In the genomic region with DNA sequence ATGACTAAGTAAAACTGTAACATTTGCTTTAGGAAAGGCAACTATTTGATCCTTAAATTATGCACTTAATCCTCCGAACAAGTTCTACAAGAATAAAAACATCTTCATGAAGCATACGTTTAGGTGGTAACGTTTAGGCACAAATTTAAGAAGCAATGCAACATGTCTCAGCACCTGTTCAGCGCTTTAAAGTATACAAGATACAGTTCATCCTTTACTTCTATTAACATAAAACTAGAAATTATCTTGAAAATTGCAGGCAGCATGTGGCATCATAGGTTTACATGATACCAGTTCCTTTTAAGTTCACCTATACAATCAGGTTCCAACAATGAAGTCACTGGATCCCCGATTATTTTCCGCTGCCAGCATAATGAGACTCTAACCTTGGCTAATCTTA, we compare ENCODE assay signal across 9 cellular contexts. TPM values are rescaled to one million over a fixed set of nuclear protein-coding genes. Genes with fewer than 3 reads are reported as not detected.
DNase-seq lines count a peak whose midpoint lies in the region; TF ChIP-seq lines count a peak whose summit lies in the region.
"Had no signal": no experiment of that assay in that cellular context is flagged by ENCODE, and none has a peak within 500 bp of the region (broad histone marks: within the 10 kb centered on the region; RNA-seq: fewer than 3 reads in every experiment).

No MANE protein-coding gene starts in this region.

- CTCF ChIA-PET in MCF 10A (lab: Yijun Ruan, JAX): no interaction called here

- peak overlapping the region; percentile 88 for H3K4me3 Mint-ChIP-seq in MCF 10A (ENCODE audit: unreplicated experiment)

- H3K9me3 Mint-ChIP-seq in MCF 10A (ENCODE audit: unreplicated experiment): no peaks in the 10 kb centered on the region

- DNase-seq in MCF 10A (ENCODE audit: unreplicated experiment) (no peak), DMS79 (lab: John Stamatoyannopoulos, UW) (no peak), ovary (no peak), ACHN (no peak)
- DNase-seq in activated CD8-positive, alpha-beta memory T cell treated with anti-CD3 and anti-CD28 coated beads for 24 hours: no peak
- DNase-seq: NCI-H2029 treated with DMSO at 0.1 percent for 48 hours had no signal

- intact Hi-C loops in MCF 10A (cut with micrococcal nuclease) (no loop called here), ovary (cut with DNase I) (loop anchor here in 1 of 4 donors (5.0 kb wide), 1 partner anchor 296 kb away; the partner anchor contains the start of gene SEC24B)

- BruUV-seq in MCF 10A (replicated peaks; lab: Mats Ljungman, UMichigan): no TSS peak

- peaks cover 0 to 4% (median 0%) of the 10 kb centered on the region in 11 experiments; a peak in 1 of 22 replicates for H3K36me3 ChIP-seq in BLaER1 treated with 17β-estradiol and CSF1 and Interleukin-3, amounts not matched to agents 10 nM and 100 nM
- H3K36me3 ChIP-seq in HUES6 (ENCODE audit: control insufficient read depth, insufficient read depth, low read length) (no peaks in the 10 kb centered on the region), mucosa of stomach (ENCODE audit: control insufficient read depth, insufficient read depth, low read length) (no peaks in the 10 kb centered on the region), ovary (no peaks in the 10 kb centered on the region)

- H3K27ac ChIP-seq in BLaER1 treated with 17β-estradiol and CSF1 and Interleukin-3, amounts not matched to agents 10 nM and 100 nM: no peak overlapping the region
- H3K27ac ChIP-seq in HUES6 (ENCODE audit: low read depth, low read length): no peak overlapping the region
- H3K27ac ChIP-seq in ovary: no peak overlapping the region

- POLR2A ChIA-PET in MCF 10A (lab: Yijun Ruan, JAX): interaction anchor here (0.7 to 2.9 kb wide), 8 partner anchors 16 to 1039 kb away, joined by 3 to 39 read pairs (median 6); partner anchors contain the start of genes CASP6 and MCUB

- peaks cover 7% of the 10 kb centered on the region for H3K36me3 Mint-ChIP-seq in MCF 10A (ENCODE audit: insufficient read depth, unreplicated experiment)

- in situ Hi-C loops in ACHN (cut with HindIII; ENCODE audit: low pct_ligation_motif_present, low pct_unique_long_range_greater_than_20kb, low sequenced_read_pairs): no loop called here

- peak overlapping the region in 2 of 11 experiments; percentile 83 to 84; a peak in 1 of 22 replicates for H3K9ac ChIP-seq in BLaER1 treated with 17β-estradiol and CSF1 and Interleukin-3, amounts not matched to agents 10 nM and 100 nM
- H3K9ac ChIP-seq in HUES6 (ENCODE audit: low read length) (no peak overlapping the region), mucosa of stomach (ENCODE audit: low read length) (no peak overlapping the region)

- no peak for TF ChIP-seq EP300 in ovary (IDR thresholded peaks at IDR 0.05)

- 49 to 67% (median 63%) methylated on average over 6 of the region's 6 CpGs for WGBS in ovary, 3 donors

- no peaks in the 10 kb centered on the region for H3K9me3 ChIP-seq in BLaER1 treated with 17β-estradiol and CSF1 and Interleukin-3, amounts not matched to agents 10 nM and 100 nM (replicated peaks in 1 of 11)
- H3K9me3 ChIP-seq in HUES6 (ENCODE audit: control insufficient read depth, insufficient read depth, low read depth, low read length) (no peaks in the 10 kb centered on the region), mucosa of stomach (ENCODE audit: control insufficient read depth, low read length) (no peaks in the 10 kb centered on the region), ovary (no peaks in the 10 kb centered on the region)

- peak overlapping the region in 6 of 10 experiments; percentile 80 to 96 (median 91); a peak in 4 of 20 replicates for H3K4me3 ChIP-seq in BLaER1 treated with 17β-estradiol and CSF1 and Interleukin-3, amounts not matched to agents 10 nM and 100 nM
- peak overlapping the region; percentile 87 for H3K4me3 ChIP-seq in HUES6 (ENCODE audit: low read depth, low read length)
- peak overlapping the region; percentile 75 for H3K4me3 ChIP-seq in mucosa of stomach (ENCODE audit: low read length)
- no peak overlapping the region for H3K4me3 ChIP-seq in ovary

- peaks cover 11 to 26% (median 17%) of the 10 kb centered on the region in 10 experiments for H3K4me1 ChIP-seq in BLaER1 treated with 17β-estradiol and CSF1 and Interleukin-3, amounts not matched to agents 10 nM and 100 nM
- H3K4me1 ChIP-seq in HUES6 (ENCODE audit: control insufficient read depth, insufficient read depth, low read length) (peaks cover 9% of the 10 kb centered on the region), mucosa of stomach (ENCODE audit: control insufficient read depth, insufficient read depth, low read length) (no peaks in the 10 kb centered on the region), ovary (ENCODE audit: insufficient read depth) (no peaks in the 10 kb centered on the region)

- TF ChIP-seq CTCF in MCF 10A (IDR thresholded peaks at IDR 0.05; ENCODE audit: unreplicated experiment) (no peak), ovary (IDR thresholded peaks at IDR 0.05) (no peak)

- H3K4me2 ChIP-seq in BLaER1 treated with 17β-estradiol and CSF1 and Interleukin-3, amounts not matched to agents 10 nM and 100 nM: peak overlapping the region; percentile 87 to 99 (median 95)

- H3K4me1 Mint-ChIP-seq in MCF 10A (ENCODE audit: insufficient read depth, unreplicated experiment): peaks cover 18% of the 10 kb centered on the region

- H3K27ac Mint-ChIP-seq in MCF 10A (ENCODE audit: low read depth, unreplicated experiment): peak overlapping the region; percentile 52

- H4K20me1 ChIP-seq in BLaER1 treated with 17β-estradiol and CSF1 and Interleukin-3, amounts not matched to agents 10 nM and 100 nM: peaks cover 0 to 9% (median 0%) of the 10 kb centered on the region in 11 experiments; a peak in 2 of 22 replicates

- no peaks in the 10 kb centered on the region for H3K27me3 Mint-ChIP-seq in MCF 10A (ENCODE audit: insufficient read depth, unreplicated experiment)

- no peaks in the 10 kb centered on the region for H3K27me3 ChIP-seq in BLaER1 treated with 17β-estradiol and CSF1 and Interleukin-3, amounts not matched to agents 10 nM and 100 nM
- H3K27me3 ChIP-seq in HUES6 (ENCODE audit: control insufficient read depth, insufficient read depth, low read length): no peaks in the 10 kb centered on the region; the same call in 1 of the 2 replicates
- no peaks in the 10 kb centered on the region for H3K27me3 ChIP-seq in mucosa of stomach (ENCODE audit: control insufficient read depth, insufficient read depth, low read length)
- no peaks in the 10 kb centered on the region for H3K27me3 ChIP-seq in ovary

- no peak for TF ChIP-seq POLR2A in ovary (IDR thresholded peaks at IDR 0.05)

RNA-seq across cellular contexts. Expression of gene PLA2G12A, which starts 1.5 kb away (rescaled TPM):
- total RNA-seq in MCF 10A (2022) (52.4 and 58.0 TPM in 2 replicates), ovary (10 to 100 TPM; 31.2 to 84.3 (median 35.9) TPM)
- 10 to 100 TPM; 11.0 to 31.7 TPM for polyA plus RNA-seq in ovary

RNA-seq across cellular contexts. Expression of gene CASP6, which starts 25.1 kb away (rescaled TPM):
- total RNA-seq in MCF 10A (2022) (7.9 and 8.1 TPM in 2 replicates), ovary (10 to 100 TPM; 11.2 to 19.3 (median 13.1) TPM)
- 10 to 100 TPM; 18.7 to 29.0 TPM for polyA plus RNA-seq in ovary
